In genomic region chr14:86115972-86116371, GRCh38 we compare ENCODE assay signal across 8 cellular contexts.
"Had no signal": no experiment of that assay in that cellular context is flagged by ENCODE, and none has a peak within 500 bp of the region (broad histone marks: within the 10 kb centered on the region; RNA-seq: fewer than 3 reads in every experiment).

No MANE protein-coding gene starts in this region.

- H3K4me3 Mint-ChIP-seq: IgD-negative memory B cell had no signal

- H3K27me3 Mint-ChIP-seq: IgD-negative memory B cell had no signal

- H3K9ac ChIP-seq: KMS-11 had no signal

- H3K27ac ChIP-seq: HL-60, KMS-11 had no signal

- H3K27ac Mint-ChIP-seq: IgD-negative memory B cell had no signal

- ATAC-seq: HepG2, K562 had no signal

- H3K4me3 ChIP-seq: K562 had no signal

- H3K4me1 Mint-ChIP-seq: IgD-negative memory B cell had no signal

- DNase-seq: IMR-90, KBM-7, KG1 had no signal

- H3K4me2 ChIP-seq: KMS-11 had no signal
